ENCODE assay signal across 9 cellular contexts in genomic region chr7:128904381-128905197, GRCh38. TPM values are rescaled to one million over a fixed set of nuclear protein-coding genes. Genes with fewer than 3 reads are reported as not detected.
DNase-seq lines count a peak whose midpoint lies in the region; ATAC-seq and TF ChIP-seq lines count a peak whose summit lies in the region.
"Had no signal": no experiment of that assay in that cellular context is flagged by ENCODE, and none has a peak within 500 bp of the region (broad histone marks: within the 10 kb centered on the region; RNA-seq: fewer than 3 reads in every experiment).

No MANE protein-coding gene starts in this region.

- TF ChIP-seq CTCF in BJ (IDR thresholded peaks at IDR 0.05; ENCODE audit: insufficient read depth, low read depth, low read length), result peak; percentile 63
- TF ChIP-seq CTCF in GM12874 (IDR thresholded peaks at IDR 0.05; ENCODE audit: insufficient read depth, low read depth, low read length), result peak; percentile 63
- TF ChIP-seq CTCF in esophagus muscularis mucosa (IDR thresholded peaks at IDR 0.05), result peak; percentile 48 to 58 (median 55)

- POLR2A ChIA-PET in BJ (lab: Charles Lee), result no interaction called here

- H3K27me3 ChIP-seq in BJ (ENCODE audit: control insufficient read depth, insufficient read depth, low read length) (peaks cover 7% of the 10 kb centered on the region), esophagus muscularis mucosa (peaks cover 0 to 59% (median 4%) of the 10 kb centered on the region in 4 donors)

- H3K4me3 ChIP-seq in BJ (ENCODE audit: low read depth, low read length), result no peak overlapping the region
- H3K4me3 ChIP-seq in esophagus muscularis mucosa, result no peak overlapping the region
- H3K4me3 ChIP-seq: SJSA1 had no signal

- peaks cover 0 to 10% (median 5%) of the 10 kb centered on the region in 4 donors for H3K4me1 ChIP-seq in esophagus muscularis mucosa

- 47% methylated on average over 7 of the region's 8 CpGs for WGBS in esophagus muscularis mucosa

- H3K27me3 Mint-ChIP-seq in natural killer cell treated with Interleukin-12 subunit alpha and Interleukin-12 subunit beta and Interleukin-15 and Interleukin-18, amount 100 ng/mL, for 72 hours, result peaks cover 25 to 26% of the 10 kb centered on the region in 2 donors

- H3K4me1 Mint-ChIP-seq in natural killer cell treated with Interleukin-12 subunit alpha and Interleukin-12 subunit beta and Interleukin-15 and Interleukin-18, amount 100 ng/mL, for 72 hours (ENCODE audit: low read depth in 2 of 2), result peaks cover 0 to 4% of the 10 kb centered on the region in 2 donors

- no peak overlapping the region for H3K27ac ChIP-seq in esophagus muscularis mucosa (replicated peaks in 1 of 4)
- H3K27ac ChIP-seq: SJSA1 had no signal

- H3K36me3 Mint-ChIP-seq in natural killer cell treated with Interleukin-12 subunit alpha and Interleukin-12 subunit beta and Interleukin-15 and Interleukin-18, amount 100 ng/mL, for 72 hours, result no peaks in the 10 kb centered on the region

- TF ChIP-seq EP300 in esophagus muscularis mucosa (IDR thresholded peaks at IDR 0.05), result no peak

- no peaks in the 10 kb centered on the region for H3K36me3 ChIP-seq in BJ (ENCODE audit: control insufficient read depth, insufficient read depth, low read length)
- H3K36me3 ChIP-seq in esophagus muscularis mucosa, result no peaks in the 10 kb centered on the region
- H3K36me3 ChIP-seq: SJSA1 had no signal

- intact Hi-C loops in esophagus muscularis mucosa (cut with DNase I), result loop anchor here (5.0 kb wide), 1 partner anchor 188 kb away; no protein-coding TSS in a partner anchor

- TF ChIP-seq POLR2A in esophagus muscularis mucosa (IDR thresholded peaks at IDR 0.05; ENCODE audit: low read depth), result no peak

- H3K9me3 ChIP-seq in esophagus muscularis mucosa, result no peaks in the 10 kb centered on the region
- H3K9me3 ChIP-seq: SJSA1 had no signal

- no peaks in the 10 kb centered on the region for H3K9me3 Mint-ChIP-seq in natural killer cell treated with Interleukin-12 subunit alpha and Interleukin-12 subunit beta and Interleukin-15 and Interleukin-18, amount 100 ng/mL, for 72 hours

- no peak overlapping the region for H3K27ac Mint-ChIP-seq in natural killer cell treated with Interleukin-12 subunit alpha and Interleukin-12 subunit beta and Interleukin-15 and Interleukin-18, amount 100 ng/mL, for 72 hours

- no peak for DNase-seq in BJ (ENCODE audit: low read depth)
- peak; percentile 68 for DNase-seq in LoVo (ENCODE audit: low spot score)
- no peak for DNase-seq in esophagus muscularis mucosa (ENCODE audit: extremely low spot score)
- peak; percentile 57 for DNase-seq in natural killer cell treated with Interleukin-12 subunit alpha and Interleukin-12 subunit beta and Interleukin-15 and Interleukin-18, amount 100 ng/mL, for 72 hours (ENCODE audit: low spot score)

- CTCF ChIA-PET in BJ (lab: Yijun Ruan, JAX), result interaction anchor here (1.0 to 7.2 kb wide), 4 partner anchors 12 to 194 kb away, joined by 3 to 77 read pairs (median 5); no protein-coding TSS in a partner anchor

- peak; percentile 86 for ATAC-seq in SK-N-SH treated with all-trans-retinoic acid at 6 μM for 48 hours
- peak; percentile 47 to 60 for ATAC-seq in natural killer cell treated with Interleukin-12 subunit alpha and Interleukin-12 subunit beta and Interleukin-15 and Interleukin-18, amount 100 ng/mL, for 72 hours
- no peak for ATAC-seq in HG03439 (IDR thresholded peaks at IDR 0.05; ENCODE audit: unreplicated experiment)
- no peak for ATAC-seq in GM18861 (IDR thresholded peaks at IDR 0.05; ENCODE audit: unreplicated experiment)

- H3K4me3 Mint-ChIP-seq in natural killer cell treated with Interleukin-12 subunit alpha and Interleukin-12 subunit beta and Interleukin-15 and Interleukin-18, amount 100 ng/mL, for 72 hours, result no peak overlapping the region

TF ChIP-seq in SK-N-SH treated with all-trans-retinoic acid at 6 μM for 48 hours, 23 proteins besides CTCF, POLR2A, EP300 and RAD21:
- TF ChIP-seq ZNF565 (CRISPR knock-in tag; conservative IDR thresholded peaks at IDR 0.05; ENCODE audit: low read depth) (no peak), TOX (CRISPR knock-in tag; IDR thresholded peaks at IDR 0.05; ENCODE audit: borderline replicate concordance) (no peak), ZC3H10 (CRISPR knock-in tag; IDR thresholded peaks at IDR 0.05) (no peak), POU6F1 (CRISPR knock-in tag; IDR thresholded peaks at IDR 0.05; ENCODE audit: borderline replicate concordance, low read depth) (no peak), OSR1 (CRISPR knock-in tag; IDR thresholded peaks at IDR 0.05) (no peak), ISL1 (CRISPR knock-in tag; IDR thresholded peaks at IDR 0.05) (no peak), ZFP30 (CRISPR knock-in tag; IDR thresholded peaks at IDR 0.05) (no peak), ZNF8 (CRISPR knock-in tag; IDR thresholded peaks at IDR 0.05) (no peak), CSDC2 (CRISPR knock-in tag; IDR thresholded peaks at IDR 0.05) (no peak), CREB5 (CRISPR knock-in tag; IDR thresholded peaks at IDR 0.05; ENCODE audit: low read depth) (no peak), BACH2 (CRISPR knock-in tag; IDR thresholded peaks at IDR 0.05; ENCODE audit: borderline replicate concordance) (no peak), ARNTL (CRISPR knock-in tag; IDR thresholded peaks at IDR 0.05; ENCODE audit: borderline replicate concordance, low read depth) (no peak), ZFP3 (CRISPR knock-in tag; IDR thresholded peaks at IDR 0.05) (no peak), TSHZ2 (CRISPR knock-in tag; IDR thresholded peaks at IDR 0.05) (no peak), PPARA (CRISPR knock-in tag; IDR thresholded peaks at IDR 0.05; ENCODE audit: borderline replicate concordance) (no peak), ZNF70 (CRISPR knock-in tag; IDR thresholded peaks at IDR 0.05) (no peak)

RNA-seq across cellular contexts. Expression of gene KCP, which starts 5.9 kb away (rescaled TPM):
- 0.02 TPM in 1 of 2 replicates, not detected in the other for polyA plus RNA-seq in BJ (2011; rRNA removed)
- polyA minus RNA-seq in BJ (2011; rRNA and poly(A)+ RNA removed), result not detected in 2 replicates
- under 1 TPM in 3 of 4 donors, not detected in 1; 0.13 to 0.66 (median 0.29) TPM for total RNA-seq in esophagus muscularis mucosa
- total RNA-seq in natural killer cell treated with Interleukin-12 subunit alpha and Interleukin-12 subunit beta and Interleukin-15 and Interleukin-18, amount 100 ng/mL, for 72 hours, result 1 to 10 TPM in 1 of 2 donors, under 1 TPM in 1; 0.17 to 1.1 TPM
- total RNA-seq: SJSA1 had no signal

RNA-seq across cellular contexts. Expression of gene IRF5, which starts 33.1 kb away (rescaled TPM):
- polyA plus RNA-seq in BJ (2011; rRNA removed), result 0.26 and 0.36 TPM in 2 replicates
- 0.28 and 0.46 TPM in 2 replicates for polyA minus RNA-seq in BJ (2011; rRNA and poly(A)+ RNA removed)
- 10 to 100 TPM in 1 of 4 donors, 1 to 10 TPM in 3; 7.6 to 14.5 (median 8.6) TPM for total RNA-seq in esophagus muscularis mucosa
- total RNA-seq in natural killer cell treated with Interleukin-12 subunit alpha and Interleukin-12 subunit beta and Interleukin-15 and Interleukin-18, amount 100 ng/mL, for 72 hours, result 10 to 100 TPM; 26.5 to 43.4 TPM

RNA-seq across cellular contexts. Expression of gene ATP6V1F, which starts 41.9 kb away (rescaled TPM):
- 192 and 198 TPM in 2 replicates for polyA plus RNA-seq in BJ (2011; rRNA removed)
- 38.3 and 44.2 TPM in 2 replicates for polyA minus RNA-seq in BJ (2011; rRNA and poly(A)+ RNA removed)
- total RNA-seq in esophagus muscularis mucosa, result 100 to 1,000 TPM in 2 of 4 donors, 10 to 100 TPM in 2; 74.3 to 108 (median 91.9) TPM
- 100 to 1,000 TPM; 115 to 145 TPM for total RNA-seq in natural killer cell treated with Interleukin-12 subunit alpha and Interleukin-12 subunit beta and Interleukin-15 and Interleukin-18, amount 100 ng/mL, for 72 hours

Comparison
In these comparisons a context has a peak if more than half of its experiments do, and no peak if none do; other contexts are left out.
1. DNase-seq: peak in LoVo (single experiment) and natural killer cell treated with Interleukin-12 subunit alpha and Interleukin-12 subunit beta and Interleukin-15 and Interleukin-18, amount 100 ng/mL, for 72 hours (single experiment); none in BJ (single experiment) and esophagus muscularis mucosa (single experiment).
2. ATAC-seq: peak in SK-N-SH treated with all-trans-retinoic acid at 6 μM for 48 hours (single experiment) and natural killer cell treated with Interleukin-12 subunit alpha and Interleukin-12 subunit beta and Interleukin-15 and Interleukin-18, amount 100 ng/mL, for 72 hours (2 of 2); none in HG03439 (single experiment) and GM18861 (single experiment).
3. Peak in every context shown above with its lines, with median percentiles within 50 percentile points of each other: CTCF ChIP-seq.